ENCODE assay signal across 23 cellular contexts in the genomic region with DNA sequence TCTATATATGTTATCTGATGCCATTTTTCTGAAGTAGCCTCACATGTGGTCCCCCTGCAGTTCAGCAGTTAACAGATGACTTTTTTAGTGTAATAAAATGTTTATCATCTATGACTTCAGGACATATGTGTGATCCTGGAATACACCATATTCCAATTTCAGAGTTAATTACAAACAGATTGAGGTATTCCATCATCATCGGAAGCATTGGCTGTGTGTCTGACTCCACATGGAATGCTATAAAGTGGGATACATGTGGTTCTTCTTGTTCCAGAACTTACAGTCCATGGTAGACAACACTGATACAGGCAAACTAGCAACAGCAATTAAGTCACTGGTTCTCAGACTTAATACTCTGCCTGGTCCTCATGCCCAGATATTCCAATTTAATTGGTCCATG. TPM values are rescaled to one million over a fixed set of nuclear protein-coding genes. Genes with fewer than 3 reads are reported as not detected.
A peak's percentile ranks its signal among the peaks of the same experiment; 100 is the strongest.
DNase-seq lines count a peak whose midpoint lies in the region; ATAC-seq and TF ChIP-seq lines count a peak whose summit lies in the region.
"Had no signal": no experiment of that assay in that cellular context is flagged by ENCODE, and none has a peak within 500 bp of the region (broad histone marks: within the 10 kb centered on the region; RNA-seq: fewer than 3 reads in every experiment).

No MANE protein-coding gene starts in this region.

- H3K27ac ChIP-seq in GM23248 = peak overlapping the region; percentile 41
- H3K27ac ChIP-seq in fibroblast of lung (ENCODE audit: insufficient read depth, low read length) = no peak overlapping the region
- H3K27ac ChIP-seq in gastrocnemius medialis = peak overlapping the region in 3 of 4 donors; percentile 75 to 86 (median 81)
- H3K27ac ChIP-seq: hepatocyte, RWPE1, testis had no signal

- ATAC-seq in gastrocnemius medialis = no peak
- ATAC-seq: K562 had no signal

- H3K4me3 ChIP-seq in BJ (ENCODE audit: low read depth, low read length) (no peak overlapping the region), GM23248 (no peak overlapping the region), fibroblast of lung (replicated peaks in 1 of 4; ENCODE audit: control extremely low read depth in 1 of 4, insufficient read depth in 1 of 4, low read depth in 3 of 4, low read length in 4 of 4) (no peak overlapping the region), gastrocnemius medialis (no peak overlapping the region)
- H3K4me3 ChIP-seq: hepatocyte, K562, testis, uterus had no signal

- H3K4me1 ChIP-seq in GM23248 (ENCODE audit: insufficient read depth) (peaks cover 64% of the 10 kb centered on the region), fibroblast of lung (ENCODE audit: control insufficient read depth, extremely low read depth, insufficient read depth, low read length) (peaks cover 61% of the 10 kb centered on the region), gastrocnemius medialis (peaks cover 46 to 90% of the 10 kb centered on the region in 2 donors)

- H3K36me3 ChIP-seq in BJ (ENCODE audit: control insufficient read depth, insufficient read depth, low read length) (no peaks in the 10 kb centered on the region), GM23248 (ENCODE audit: low read depth) (no peaks in the 10 kb centered on the region), fibroblast of lung (ENCODE audit: control insufficient read depth, insufficient read depth, low read length) (no peaks in the 10 kb centered on the region), gastrocnemius medialis (no peaks in the 10 kb centered on the region)
- H3K36me3 ChIP-seq: BE2C, uterus had no signal

- no peak overlapping the region for H3K4me3 Mint-ChIP-seq in progenitor cell of endocrine pancreas (ENCODE audit: low read depth)
- H3K4me3 Mint-ChIP-seq: activated B cell treated with CpG ODN at 0.5 μM for 24 hours; activated naive CD8-positive, alpha-beta T cell treated with anti-CD3 and anti-CD28 coated beads for 36 hours; memory B cell had no signal

- no peaks in the 10 kb centered on the region for H3K79me2 ChIP-seq in GM23248 (ENCODE audit: insufficient read depth)
- no peaks in the 10 kb centered on the region for H3K79me2 ChIP-seq in fibroblast of lung (ENCODE audit: control insufficient read depth, insufficient read depth, low read length)
- H3K79me2 ChIP-seq: hepatocyte had no signal

- H3K9me3 Mint-ChIP-seq in progenitor cell of endocrine pancreas (ENCODE audit: low read depth) = no peaks in the 10 kb centered on the region
- H3K9me3 Mint-ChIP-seq: activated B cell treated with CpG ODN at 0.5 μM for 24 hours; activated naive CD8-positive, alpha-beta T cell treated with anti-CD3 and anti-CD28 coated beads for 36 hours; memory B cell had no signal

- in situ Hi-C loops in GM23248 (cut with MboI) (no loop called here), gastrocnemius medialis (cut with MboI; ENCODE audit: low sequenced_read_pairs in 4 of 4) (no loop called here)

- intact Hi-C loops in gastrocnemius medialis (cut with DNase I; ENCODE audit: low total_unique reads) = no loop called here

- H3K27me3 Mint-ChIP-seq in progenitor cell of endocrine pancreas = no peaks in the 10 kb centered on the region
- H3K27me3 Mint-ChIP-seq: activated B cell treated with CpG ODN at 0.5 μM for 24 hours; activated naive CD8-positive, alpha-beta T cell treated with anti-CD3 and anti-CD28 coated beads for 36 hours; memory B cell had no signal

- no peaks in the 10 kb centered on the region for H3K4me1 Mint-ChIP-seq in progenitor cell of endocrine pancreas (ENCODE audit: low read depth)

- H3K9me3 ChIP-seq in GM23248 (ENCODE audit: low read depth) (no peaks in the 10 kb centered on the region), fibroblast of lung (ENCODE audit: control insufficient read depth, insufficient read depth, low read depth, low read length) (no peaks in the 10 kb centered on the region), gastrocnemius medialis (no peaks in the 10 kb centered on the region)
- H3K9me3 ChIP-seq: BE2C, testis, uterus had no signal

- no peaks in the 10 kb centered on the region for H3K9me2 ChIP-seq in GM23248 (ENCODE audit: insufficient read depth)

- CTCF ChIA-PET in BJ (lab: Yijun Ruan, JAX) = interaction anchor here (0.8 to 1.4 kb wide), 2 partner anchors 8 to 10 kb away, joined by 3 read pairs; no protein-coding TSS in a partner anchor

- DNase-seq in BJ (ENCODE audit: low read depth) (peak; percentile 62), GM23248 (peak; percentile 30), fibroblast of lung (ENCODE audit: low read depth in 2 of 2) (no peak), gastrocnemius medialis (no peak), progenitor cell of endocrine pancreas (ENCODE audit: low spot score, unreplicated experiment) (no peak), LoVo (ENCODE audit: low spot score) (no peak)
- DNase-seq in activated CD4-positive, alpha-beta T cell treated with anti-CD3 and anti-CD28 coated beads for 4 hours = no peak
- DNase-seq in stimulated activated CD4-positive, alpha-beta T cell treated with anti-CD3 and anti-CD28 coated beads, Interleukin-2, amount 100 ng/mL, for 48 hours = no peak
- DNase-seq: activated B cell treated with CpG ODN at 0.5 μM for 24 hours; activated CD4-positive, alpha-beta T cell treated with anti-CD3 and anti-CD28 coated beads, Interleukin-2, amount 50 U/mL, for 1 hour; activated effector memory CD4-positive, alpha-beta T cell treated with anti-CD3 and anti-CD28 coated beads, Interleukin-2, amount 50 U/mL, for 16 hours; activated naive CD8-positive, alpha-beta T cell treated with anti-CD3 and anti-CD28 coated beads for 36 hours; activated T-cell treated with anti-CD3 and anti-CD28 coated beads, Interleukin-2, amount 50 U/mL, for 1 hour; NCI-H1092 treated with DMSO at 0.1 percent for 48 hours; small intestine; stimulated activated naive CD4-positive, alpha-beta T cell had no signal

- peaks cover 32% of the 10 kb centered on the region for H3F3A ChIP-seq in GM23248 (ENCODE audit: insufficient read depth)

- H3K4me2 ChIP-seq in GM23248 (ENCODE audit: unreplicated experiment) (peak overlapping the region; percentile 23), fibroblast of lung (ENCODE audit: extremely low read depth, insufficient read depth, low read length) (peak overlapping the region; percentile 8)
- H3K4me2 ChIP-seq: hepatocyte had no signal

- H3K9ac ChIP-seq in GM23248 (no peak overlapping the region), fibroblast of lung (ENCODE audit: insufficient read depth, low read length) (no peak overlapping the region)

- H3K27me3 ChIP-seq in BJ (ENCODE audit: control insufficient read depth, insufficient read depth, low read length) (no peaks in the 10 kb centered on the region), GM23248 (replicated peaks; ENCODE audit: insufficient read depth) (no peaks in the 10 kb centered on the region), fibroblast of lung (ENCODE audit: control insufficient read depth, insufficient read depth, low read length) (no peaks in the 10 kb centered on the region), gastrocnemius medialis (no peaks in the 10 kb centered on the region)
- H3K27me3 ChIP-seq: BE2C, hepatocyte, testis, uterus had no signal

- H3K27ac Mint-ChIP-seq in progenitor cell of endocrine pancreas = no peak overlapping the region
- H3K27ac Mint-ChIP-seq: activated B cell treated with CpG ODN at 0.5 μM for 24 hours; activated naive CD8-positive, alpha-beta T cell treated with anti-CD3 and anti-CD28 coated beads for 36 hours had no signal

- H4K20me1 ChIP-seq in GM23248 (ENCODE audit: insufficient read depth) (no peaks in the 10 kb centered on the region), fibroblast of lung (ENCODE audit: control insufficient read depth, extremely low read depth, insufficient read depth, low read length) (no peaks in the 10 kb centered on the region)

- TF ChIP-seq CTCF in BJ (IDR thresholded peaks at IDR 0.05; ENCODE audit: insufficient read depth, low read depth, low read length) (no peak), fibroblast of lung (conservative IDR thresholded peaks at IDR 0.05 in 1 of 2, IDR thresholded peaks at IDR 0.05 in 1 of 2; ENCODE audit: low read depth in 1 of 2, low read length in 2 of 2) (no peak), gastrocnemius medialis (IDR thresholded peaks at IDR 0.05 in 4 of 5, conservative IDR thresholded peaks at IDR 0.05 in 1 of 5) (no peak), progenitor cell of endocrine pancreas (IDR thresholded peaks at IDR 0.05; ENCODE audit: unreplicated experiment) (no peak)

- no peak overlapping the region for H2AFZ ChIP-seq in GM23248
- no peak overlapping the region for H2AFZ ChIP-seq in fibroblast of lung (ENCODE audit: low read length)
- H2AFZ ChIP-seq: hepatocyte had no signal

- POLR2A ChIA-PET in BJ (lab: Charles Lee) = no interaction called here

- H3K36me3 Mint-ChIP-seq in progenitor cell of endocrine pancreas (ENCODE audit: insufficient read depth) = peaks cover 1% of the 10 kb centered on the region

- no peak for TF ChIP-seq POLR2A in gastrocnemius medialis (IDR thresholded peaks at IDR 0.05)

- 10 to 17% methylated on average over 1 of the region's 1 CpG for WGBS in GM23248 (ENCODE audit: low coverage in 1 of 2, low lambda C conversion rate in 2 of 2, missing lambda C conversion rate in 2 of 2), 2 experiments

RNA-seq across cellular contexts. Expression of a gene that starts 45.8 kb away (rescaled TPM):
- polyA plus RNA-seq in BJ (2011; rRNA removed) = 9.8 and 13.9 TPM in 2 replicates
- 28.7 and 29.9 TPM in 2 replicates for polyA minus RNA-seq in BJ (2011; rRNA and poly(A)+ RNA removed)
- total RNA-seq in GM23248 (2014; rRNA removed; shearing (Covaris generic)) = 8.3 and 10.3 TPM in 2 replicates
- 6.2 and 8.6 TPM in 2 replicates for polyA plus RNA-seq in GM23248 (2016; fragmentation: Nextera tagmentation; extraction: Ambion mirVana)
- total RNA-seq in fibroblast of lung = 20.0 and 33.9 TPM in 2 replicates
- 16.0 and 16.8 TPM in 2 replicates for polyA plus RNA-seq in fibroblast of lung
- polyA plus RNA-seq in fibroblast of lung (2012) = 19.7 and 20.4 TPM in 2 replicates
- polyA minus RNA-seq in fibroblast of lung (ENCODE audit: low replicate concordance) = 148 and 253 TPM in 2 replicates
- 10 to 100 TPM; 19.3 to 56.6 (median 27.1) TPM for total RNA-seq in gastrocnemius medialis
- total RNA-seq in progenitor cell of endocrine pancreas = 31.3 and 32.5 TPM in 2 replicates

Comparison
In these comparisons a context has a peak if more than half of its experiments do, and no peak if none do; other contexts are left out.
1. DNase-seq: peak in BJ (single experiment) and GM23248 (single experiment); none in fibroblast of lung (0 of 2), gastrocnemius medialis (0 of 2), activated CD4-positive, alpha-beta T cell treated with anti-CD3 and anti-CD28 coated beads for 4 hours (0 of 2), stimulated activated CD4-positive, alpha-beta T cell treated with anti-CD3 and anti-CD28 coated beads, Interleukin-2, amount 100 ng/mL, for 48 hours (0 of 2), progenitor cell of endocrine pancreas (single experiment) and LoVo (single experiment).